8 cellular contexts compared by ENCODE assay signal in the genomic region with DNA sequence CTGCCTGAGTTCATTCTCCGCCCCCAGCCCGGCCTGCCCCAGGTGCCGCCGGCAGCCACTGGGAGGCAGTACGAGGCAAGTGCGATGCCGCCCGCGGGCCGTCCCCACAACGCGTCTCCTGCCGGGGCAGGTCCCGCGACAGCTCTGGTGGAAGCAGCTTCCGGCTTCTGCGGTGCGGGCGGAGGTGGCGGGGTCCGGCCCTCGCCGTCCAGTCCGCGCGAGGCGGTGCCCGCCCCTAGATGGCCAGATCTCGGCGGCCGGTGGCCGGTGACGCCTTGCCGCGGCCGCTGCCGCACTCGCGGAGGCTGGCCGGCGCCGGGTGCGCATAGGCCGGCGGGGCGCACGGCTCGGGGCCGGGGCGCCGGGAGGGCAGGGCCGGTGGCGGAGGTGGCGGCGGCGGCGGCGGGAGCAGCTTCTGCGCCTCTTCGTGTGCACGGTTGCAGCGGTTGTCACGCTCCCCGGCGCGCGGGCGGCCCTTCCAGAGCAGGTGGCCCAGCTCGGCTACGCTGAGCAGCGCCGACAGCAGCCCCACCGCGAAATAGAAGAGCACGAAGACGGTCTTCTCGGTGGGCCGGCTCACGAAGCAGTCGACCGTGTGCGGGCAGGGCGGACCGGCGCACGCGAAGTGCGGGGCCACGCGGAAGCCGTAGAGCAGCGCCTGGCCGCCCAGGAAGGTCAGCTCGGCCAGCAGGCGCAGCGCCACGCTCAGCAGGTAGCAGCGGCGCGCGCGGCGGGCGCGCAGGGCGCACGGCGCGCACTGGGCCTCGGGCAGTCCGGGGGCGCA. TPM values are rescaled to one million over a fixed set of nuclear protein-coding genes. Genes with fewer than 3 reads are reported as not detected.
DNase-seq lines count a peak whose midpoint lies in the region; ATAC-seq, FAIRE-seq and TF ChIP-seq lines count a peak whose summit lies in the region.

No MANE protein-coding gene starts in this region.

- H3K27ac ChIP-seq in PC-9, result no peak overlapping the region
- no peak overlapping the region for H3K27ac ChIP-seq in pancreas
- peak overlapping the region in 2 of 4 donors; percentile 40 to 76 for H3K27ac ChIP-seq in upper lobe of left lung

- H3K27ac Mint-ChIP-seq in activated T-cell treated with anti-CD3 and anti-CD28 coated beads, Interleukin-2, amount 50 U/mL, for 72 hours, result no peak overlapping the region

- peaks cover 14% of the 10 kb centered on the region for H3K27me3 Mint-ChIP-seq in activated T-cell treated with anti-CD3 and anti-CD28 coated beads, Interleukin-2, amount 50 U/mL, for 72 hours (ENCODE audit: low read depth)

- FAIRE-seq in pancreas (lab: Jason Lieb, UNC), result no peak

- H3K4me3 ChIP-seq in AG09309 (ENCODE audit: control insufficient read depth, low read depth, low read length), result peak overlapping the region; percentile 55
- peak overlapping the region; percentile 69; the same call in 1 of the 2 replicates for H3K4me3 ChIP-seq in PC-9
- H3K4me3 ChIP-seq in fibroblast of the aortic adventitia (ENCODE audit: low read depth, low read length), result peak overlapping the region; percentile 64
- H3K4me3 ChIP-seq in pancreas, result peak overlapping the region; percentile 46 to 65 (median 49)
- peak overlapping the region; percentile 23 to 75 (median 66) for H3K4me3 ChIP-seq in upper lobe of left lung

- no peak for DNase-seq in AG09309 (ENCODE audit: low read depth)
- peak; percentile 72 to 82 for DNase-seq in PC-9
- peak; percentile 92 to 93 for DNase-seq in activated T-cell treated with anti-CD3 and anti-CD28 coated beads, Interleukin-2, amount 50 U/mL, for 72 hours
- DNase-seq in fibroblast of the aortic adventitia (ENCODE audit: low read depth), result peak; percentile 61
- DNase-seq in pancreas, result peak in 5 of 6 donors; percentile 66 to 93 (median 79)
- peak; percentile 86 to 95 for DNase-seq in upper lobe of left lung

- intact Hi-C loops in PC-9 (cut with micrococcal nuclease; ENCODE audit: unreplicated experiment), result loop anchor here (2.0 kb wide), 1 partner anchor 170 kb away; no protein-coding TSS in a partner anchor
- intact Hi-C loops in pancreas (cut with DNase I), result loop anchor here in 2 of 3 donors (10.0 kb wide), 2 partner anchors 52 to 192 kb away; partner anchors contain the start of gene TOP2A (in 1 of the 2)

- no peaks in the 10 kb centered on the region for H3K9me3 ChIP-seq in PC-9 (ENCODE audit: insufficient read depth, low read depth)
- no peaks in the 10 kb centered on the region for H3K9me3 ChIP-seq in pancreas
- H3K9me3 ChIP-seq in upper lobe of left lung, result no peaks in the 10 kb centered on the region

- TF ChIP-seq POLR2A in upper lobe of left lung (IDR thresholded peaks at IDR 0.05), result peak in 1 of 4 donors; percentile 47

- WGBS in pancreas, 2 donors, result 0 to 1% methylated on average over 66 to 112 of the region's 112 CpGs
- WGBS in upper lobe of left lung, 2 donors, result 1 to 6% methylated on average over 9 to 67 of the region's 112 CpGs

- H3K9me3 Mint-ChIP-seq in activated T-cell treated with anti-CD3 and anti-CD28 coated beads, Interleukin-2, amount 50 U/mL, for 72 hours, result no peaks in the 10 kb centered on the region

- H3K4me3 Mint-ChIP-seq in activated T-cell treated with anti-CD3 and anti-CD28 coated beads, Interleukin-2, amount 50 U/mL, for 72 hours, result peak overlapping the region; percentile 84 to 85

- peaks cover 28% of the 10 kb centered on the region for H3K4me1 Mint-ChIP-seq in activated T-cell treated with anti-CD3 and anti-CD28 coated beads, Interleukin-2, amount 50 U/mL, for 72 hours (ENCODE audit: low read depth)

- H3F3A ChIP-seq in PC-9 (ENCODE audit: insufficient read depth, low read depth), result peaks cover 10% of the 10 kb centered on the region; the same call in 1 of the 2 replicates

- H3K36me3 Mint-ChIP-seq in activated T-cell treated with anti-CD3 and anti-CD28 coated beads, Interleukin-2, amount 50 U/mL, for 72 hours (ENCODE audit: insufficient read depth in 2 of 2), result peaks cover 0 to 4% of the 10 kb centered on the region in 2 donors

- H3K4me1 ChIP-seq in PC-9 (replicated peaks; ENCODE audit: insufficient read depth), result peaks cover 8% of the 10 kb centered on the region
- H3K4me1 ChIP-seq in pancreas, result peaks cover 0 to 7% (median 0%) of the 10 kb centered on the region in 3 donors
- H3K4me1 ChIP-seq in upper lobe of left lung, result peaks cover 18 to 43% (median 26%) of the 10 kb centered on the region in 4 donors

- no peak for TF ChIP-seq EP300 in upper lobe of left lung (IDR thresholded peaks at IDR 0.05)

- peak overlapping the region; percentile 90 for H2AFZ ChIP-seq in PC-9

- peak overlapping the region; percentile 90 for H3K4me2 ChIP-seq in PC-9

- no peaks in the 10 kb centered on the region for H3K27me3 ChIP-seq in PC-9 (ENCODE audit: insufficient read depth, low read depth)
- no peaks in the 10 kb centered on the region for H3K27me3 ChIP-seq in pancreas
- H3K27me3 ChIP-seq in upper lobe of left lung, result no peaks in the 10 kb centered on the region

- H4K20me1 ChIP-seq in PC-9 (ENCODE audit: insufficient read depth), result no peaks in the 10 kb centered on the region; the same call in 1 of the 2 replicates

- POLR2A ChIA-PET in PC-9 (lab: Charles Lee; ENCODE audit: unreplicated experiment), result interaction anchor here (0.7 kb wide), 1 partner anchor 124 kb away, joined by 3 read pairs; no protein-coding TSS in a partner anchor

- H3K36me3 ChIP-seq in PC-9 (ENCODE audit: low read depth) (no peaks in the 10 kb centered on the region), pancreas (no peaks in the 10 kb centered on the region), upper lobe of left lung (no peaks in the 10 kb centered on the region)

- peak; percentile 73 for ATAC-seq in GM18907 (IDR thresholded peaks at IDR 0.05; ENCODE audit: unreplicated experiment)
- peak; percentile 48 for ATAC-seq in HG03565 (IDR thresholded peaks at IDR 0.05; ENCODE audit: unreplicated experiment)
- ATAC-seq in activated T-cell treated with anti-CD3 and anti-CD28 coated beads, Interleukin-2, amount 50 U/mL, for 72 hours (replicated peaks in 1 of 2), result peak; percentile 91 to 92
- peak; percentile 68 to 86 (median 76) for ATAC-seq in pancreas
- peak; percentile 66 to 83 for ATAC-seq in upper lobe of left lung (ENCODE audit: low FRiP score in 2 of 2)

- TF ChIP-seq CTCF in AG09309 (IDR thresholded peaks at IDR 0.05; ENCODE audit: control insufficient read depth, insufficient read depth, low read depth, low read length, missing control alignments) (peak; percentile 76), PC-9 (conservative IDR thresholded peaks at IDR 0.05) (peak; percentile 70), fibroblast of the aortic adventitia (IDR thresholded peaks at IDR 0.05; ENCODE audit: insufficient read depth, low read length) (peak; percentile 72), pancreas (IDR thresholded peaks at IDR 0.05) (peak; percentile 7 to 46 (median 26)), upper lobe of left lung (IDR thresholded peaks at IDR 0.05) (peak; percentile 72 to 85 (median 75))

- CTCF ChIA-PET in PC-9 (lab: Charles Lee), result interaction anchor here (0.6 to 1.0 kb wide), 3 partner anchors 51 to 170 kb away, joined by 3 to 6 read pairs (median 4); partner anchors contain the start of gene TOP2A

- H3K79me2 ChIP-seq in PC-9 (ENCODE audit: low read depth), result no peaks in the 10 kb centered on the region

- no peaks in the 10 kb centered on the region for H3K9me2 ChIP-seq in PC-9 (ENCODE audit: insufficient read depth)

- BruUV-seq in PC-9 (replicated peaks; lab: Mats Ljungman, UMichigan), result no TSS peak

RNA-seq across cellular contexts. Expression of gene GJD3, which starts 1.6 kb away (rescaled TPM):
- total RNA-seq in PC-9 (2021), result not detected in 2 replicates
- total RNA-seq in activated T-cell treated with anti-CD3 and anti-CD28 coated beads, Interleukin-2, amount 50 U/mL, for 72 hours, result not detected
- 5.9 TPM in 1 of 2 replicates, not detected in the other for total RNA-seq in fibroblast of the aortic adventitia (ENCODE audit: low replicate concordance)
- under 1 TPM in 5 of 6 donors, not detected in 1; 0.19 to 0.67 (median 0.40) TPM for total RNA-seq in pancreas
- polyA plus RNA-seq in pancreas, result under 1 TPM in 1 of 2 donors, not detected in 1; 0.09 TPM
- total RNA-seq in upper lobe of left lung, result 1 to 10 TPM in 4 of 6 donors, not detected in 2; 1.7 to 8.4 (median 4.5) TPM

RNA-seq across cellular contexts. Expression of gene RARA, which starts 53.9 kb away (rescaled TPM):
- total RNA-seq in PC-9 (2021) (21.5 and 21.8 TPM in 2 replicates), fibroblast of the aortic adventitia (ENCODE audit: low replicate concordance) (16.0 and 25.2 TPM in 2 replicates), pancreas (10 to 100 TPM in 3 of 6 donors, 1 to 10 TPM in 3; 6.8 to 19.7 (median 10.1) TPM), upper lobe of left lung (10 to 100 TPM; 45.7 to 95.6 (median 85.9) TPM)
- total RNA-seq in activated T-cell treated with anti-CD3 and anti-CD28 coated beads, Interleukin-2, amount 50 U/mL, for 72 hours, result 10 to 100 TPM; 33.4 to 45.2 TPM
- 10 to 100 TPM; 14.7 to 15.0 TPM for polyA plus RNA-seq in pancreas

RNA-seq across cellular contexts. Expression of gene TOP2A, which starts 54.8 kb away (rescaled TPM):
- total RNA-seq in PC-9 (2021) (156 and 235 TPM in 2 replicates), fibroblast of the aortic adventitia (ENCODE audit: low replicate concordance) (25.3 and 145 TPM in 2 replicates), pancreas (1 to 10 TPM in 3 of 6 donors, under 1 TPM in 3; 0.19 to 4.4 (median 1.2) TPM), upper lobe of left lung (10 to 100 TPM in 2 of 6 donors, 1 to 10 TPM in 3, under 1 TPM in 1; under 0.01 to 14.5 (median 6.2) TPM)
- 100 to 1,000 TPM; 324 to 425 TPM for total RNA-seq in activated T-cell treated with anti-CD3 and anti-CD28 coated beads, Interleukin-2, amount 50 U/mL, for 72 hours
- polyA plus RNA-seq in pancreas, result under 1 TPM; 0.42 to 0.76 TPM
